8 cellular contexts compared by ENCODE assay signal in genomic region chr2:233443511-233444183, GRCh38.
DNase-seq lines count a peak whose midpoint lies in the region; ATAC-seq and TF ChIP-seq lines count a peak whose summit lies in the region.

No MANE protein-coding gene starts in this region.

- H3K4me1 ChIP-seq in A673 (ENCODE audit: insufficient read depth, low read length, poor library complexity, severe bottlenecking): peaks cover 3% of the 10 kb centered on the region

- no peaks in the 10 kb centered on the region for H3K27me3 ChIP-seq in A673 (replicated peaks; ENCODE audit: insufficient read depth, low read depth, low read length, poor library complexity)

- DNase-seq in A673 (ENCODE audit: low spot score) (peak; percentile 86), NCI-H146 (lab: John Stamatoyannopoulos, UW) (peak; percentile 49), T-helper 22 cell (ENCODE audit: low read depth) (peak; percentile 54), amniotic epithelial cell (ENCODE audit: low read depth) (peak; percentile 74), left ventricle myocardium superior (peak; percentile 80), sciatic nerve (ENCODE audit: low spot score) (peak; percentile 89), NCI-H187 treated with DMSO at 0.1 percent for 48 hours (lab: John Stamatoyannopoulos, UW) (no peak)

- peaks cover 27% of the 10 kb centered on the region for H3K36me3 ChIP-seq in A673 (ENCODE audit: insufficient read depth, low read length, poor library complexity, severe bottlenecking)

- BruUV-seq in A673 (replicated peaks; lab: Mats Ljungman, UMichigan): no TSS peak

- intact Hi-C loops in A673 (cut with micrococcal nuclease; ENCODE audit: unreplicated experiment) (loop anchor here (1.0 to 2.0 kb wide), 3 partner anchors 39 to 191 kb away; no protein-coding TSS in a partner anchor), left ventricle myocardium superior (cut with micrococcal nuclease) (loop anchor here (10.0 kb wide), 1 partner anchor 89 kb away; the partner anchor contains the start of gene DGKD), sciatic nerve (cut with DNase I) (loop anchor here (10.0 kb wide), 1 partner anchor 89 kb away; the partner anchor contains the start of gene DGKD)

- POLR2A ChIA-PET in A673 (lab: Charles Lee; ENCODE audit: low non-redundant PET): no interaction called here

- H3K9me3 ChIP-seq in A673 (ENCODE audit: low read depth, low read length, poor library complexity, severe bottlenecking): no peaks in the 10 kb centered on the region

- peak; percentile 85 for TF ChIP-seq CTCF in A673 (conservative IDR thresholded peaks at IDR 0.05; ENCODE audit: low read depth, low read length)

- H3K4me3 ChIP-seq in A673 (ENCODE audit: low read depth, low read length, poor library complexity, severe bottlenecking): no peak overlapping the region

- CTCF ChIA-PET in A673 (lab: Charles Lee): interaction anchor here (0.6 to 1.5 kb wide), 5 partner anchors 27 to 838 kb away, joined by 3 to 5 read pairs (median 3); no protein-coding TSS in a partner anchor

- peak overlapping the region; percentile 43 for H3K27ac ChIP-seq in A673 (ENCODE audit: low read depth, low read length, poor library complexity, severe bottlenecking)

- ATAC-seq in GM18907 (IDR thresholded peaks at IDR 0.05; ENCODE audit: unreplicated experiment): peak; percentile 50
- peak; percentile 69 for ATAC-seq in left ventricle myocardium superior
- peak; percentile 71 for ATAC-seq in sciatic nerve
